In the genomic region with DNA sequence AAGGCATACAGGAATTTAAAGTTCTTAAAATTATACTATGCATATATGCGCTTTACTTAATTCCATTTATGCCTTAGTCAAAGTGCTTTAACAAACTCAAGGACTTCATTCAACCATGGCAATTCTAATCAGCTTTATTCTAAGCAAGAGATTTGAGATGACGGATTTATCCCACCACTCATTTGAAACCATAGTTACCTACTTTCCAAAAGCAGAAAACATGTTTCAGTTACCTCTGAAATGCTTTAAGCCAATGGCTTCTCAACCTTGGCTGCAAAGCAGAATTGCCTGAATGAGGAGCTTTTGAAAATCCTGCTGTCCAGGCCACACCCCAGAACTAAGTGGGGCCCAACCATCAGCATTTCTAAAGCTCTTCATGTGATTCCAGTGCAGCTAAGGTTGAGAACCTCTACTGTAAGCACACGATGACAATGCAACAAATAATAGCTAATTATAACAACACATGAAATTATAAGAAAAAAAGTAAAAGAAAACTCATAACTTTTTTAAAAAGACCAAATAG, we compare ENCODE assay signal across 25 cellular contexts. TPM values are rescaled to one million over a fixed set of nuclear protein-coding genes. Genes with fewer than 3 reads are reported as not detected.
"Had no signal": no experiment of that assay in that cellular context is flagged by ENCODE, and none has a peak within 500 bp of the region (broad histone marks: within the 10 kb centered on the region; RNA-seq: fewer than 3 reads in every experiment).

No MANE protein-coding gene starts in this region.

- H3K9me3 ChIP-seq: colonic mucosa, esophagus muscularis mucosa, gastrocnemius medialis, mucosa of descending colon had no signal

- H3K27ac Mint-ChIP-seq: activated B cell treated with CpG ODN at 0.5 μM for 24 hours; activated CD4-positive, alpha-beta T cell treated with anti-CD3 and anti-CD28 coated beads for 36 hours; activated naive CD8-positive, alpha-beta T cell; activated T-helper 2 cell treated with anti-CD3 and anti-CD28 coated beads, Interferon-gamma antibody, Interleukin-2, Interleukin-4, amounts not matched to agents 10 μg/mL and 5 μg/mL and 100 μg/mL, durations not matched to agents 14 hours and 24 hours and 36 hours; neural progenitor cell; stimulated activated memory B cell treated with anti-CD40 and anti-IgM and Interleukin-4, amounts not matched to agents 10 μg/mL and 1 μg/mL and 100 μg/mL, for 72 hours had no signal

- H3K27ac ChIP-seq: colonic mucosa, esophagus muscularis mucosa, gastrocnemius medialis, neural progenitor cell had no signal

- H3K4me1 ChIP-seq: colonic mucosa had no signal

- H3K27me3 ChIP-seq: colonic mucosa, esophagus muscularis mucosa, gastrocnemius medialis, neural progenitor cell had no signal

- H3K36me3 Mint-ChIP-seq: activated naive CD8-positive, alpha-beta T cell; neural progenitor cell; stimulated activated memory B cell treated with anti-CD40 and anti-IgM and Interleukin-4, amounts not matched to agents 10 μg/mL and 1 μg/mL and 100 μg/mL, for 72 hours had no signal

- H3K36me3 ChIP-seq: colonic mucosa, esophagus muscularis mucosa, gastrocnemius medialis, neural progenitor cell had no signal

- H3K4me3 Mint-ChIP-seq: activated B cell treated with CpG ODN at 0.5 μM for 24 hours; activated CD4-positive, alpha-beta T cell treated with anti-CD3 and anti-CD28 coated beads for 36 hours; activated naive CD8-positive, alpha-beta T cell; activated T-cell treated with anti-CD3 and anti-CD28 coated beads, Interleukin-2, amount 50 U/mL, for 4 hours; central memory CD8-positive, alpha-beta T cell; neural progenitor cell; stimulated activated memory B cell treated with anti-CD40 and anti-IgM and Interleukin-4, amounts not matched to agents 10 μg/mL and 1 μg/mL and 100 μg/mL, for 72 hours had no signal

- H3K4me3 ChIP-seq: colonic mucosa, esophagus muscularis mucosa, gastrocnemius medialis, mucosa of descending colon, neural progenitor cell had no signal

- FAIRE-seq: astrocyte, small intestine had no signal

- H3K9me3 Mint-ChIP-seq: activated B cell treated with CpG ODN at 0.5 μM for 24 hours; activated T-cell treated with anti-CD3 and anti-CD28 coated beads, Interleukin-2, amount 50 U/mL, for 4 hours; activated T-helper 2 cell treated with anti-CD3 and anti-CD28 coated beads, Interferon-gamma antibody, Interleukin-2, Interleukin-4, amounts not matched to agents 10 μg/mL and 5 μg/mL and 100 μg/mL, durations not matched to agents 14 hours and 24 hours and 36 hours; central memory CD8-positive, alpha-beta T cell; neural progenitor cell; stimulated activated memory B cell treated with anti-CD40 and anti-IgM and Interleukin-4, amounts not matched to agents 10 μg/mL and 1 μg/mL and 100 μg/mL, for 72 hours had no signal

- ATAC-seq: activated CD4-positive, alpha-beta T cell treated with anti-CD3 and anti-CD28 coated beads for 36 hours; activated T-cell treated with anti-CD3 and anti-CD28 coated beads, Interleukin-2, amount 50 U/mL, for 4 hours; gastrocnemius medialis; left colon; mucosa of descending colon; sciatic nerve; stimulated activated memory B cell treated with anti-CD40 and anti-IgM and Interleukin-4, amounts not matched to agents 10 μg/mL and 1 μg/mL and 100 μg/mL, for 72 hours had no signal

- H3K27me3 Mint-ChIP-seq: activated CD4-positive, alpha-beta T cell treated with anti-CD3 and anti-CD28 coated beads for 36 hours; stimulated activated memory B cell treated with anti-CD40 and anti-IgM and Interleukin-4, amounts not matched to agents 10 μg/mL and 1 μg/mL and 100 μg/mL, for 72 hours had no signal

- H3K4me1 Mint-ChIP-seq: activated B cell treated with CpG ODN at 0.5 μM for 24 hours; activated CD4-positive, alpha-beta T cell treated with anti-CD3 and anti-CD28 coated beads for 36 hours; central memory CD8-positive, alpha-beta T cell; neural progenitor cell; stimulated activated memory B cell treated with anti-CD40 and anti-IgM and Interleukin-4, amounts not matched to agents 10 μg/mL and 1 μg/mL and 100 μg/mL, for 72 hours had no signal

- DNase-seq: activated B cell treated with CpG ODN at 0.5 μM for 24 hours; activated CD4-positive, alpha-beta T cell treated with anti-CD3 and anti-CD28 coated beads for 36 hours; activated CD4-positive, alpha-beta T cell treated with anti-CD3 and anti-CD28 coated beads, Interleukin-2, amount 50 U/mL, for 4 hours; activated CD8-positive, alpha-beta memory T cell treated with anti-CD3 and anti-CD28 coated beads for 24 hours; activated CD8-positive, alpha-beta memory T cell treated with anti-CD3 and anti-CD28 coated beads, Interleukin-2, amount 50 U/mL, for 48 hours; activated naive CD4-positive, alpha-beta T cell; activated T-cell treated with anti-CD3 and anti-CD28 coated beads, Interleukin-2, amount 50 U/mL, for 4 hours; colonic mucosa; gastrocnemius medialis; hippocampal formation; left colon; mesenchymal stem cell; mucosa of descending colon; posterior cingulate gyrus; small intestine; stimulated activated CD4-positive, alpha-beta T cell treated with anti-CD3 and anti-CD28 coated beads, Interleukin-2, amount 100 ng/mL, for 24 hours; T-helper 9 cell had no signal

RNA-seq across cellular contexts. Expression of gene TTLL7, which starts 44.6 kb away (rescaled TPM):
- total RNA-seq: activated B cell treated with CpG ODN at 0.5 μM for 24 hours had no signal
